ENCODE assay signal across 8 cellular contexts in genomic region chr11:113289341-113290187, GRCh38. TPM values are rescaled to one million over a fixed set of nuclear protein-coding genes. Genes with fewer than 3 reads are reported as not detected.
A peak's percentile ranks its signal among the peaks of the same experiment; 100 is the strongest.
DNase-seq lines count a peak whose midpoint lies in the region; ATAC-seq and TF ChIP-seq lines count a peak whose summit lies in the region.

No MANE protein-coding gene starts in this region.

- TF ChIP-seq CTCF in AG09309 (IDR thresholded peaks at IDR 0.05; ENCODE audit: control insufficient read depth, insufficient read depth, low read depth, low read length, missing control alignments) (peak; percentile 97), coronary artery (IDR thresholded peaks at IDR 0.05) (peak; percentile 92)

- DNase-seq in AG09309 (ENCODE audit: low read depth) = no peak
- peak; percentile 60 for DNase-seq in NCI-H2171 (lab: John Stamatoyannopoulos, UW)
- DNase-seq in activated CD4-positive, alpha-beta T cell treated with anti-CD3 and anti-CD28 coated beads for 36 hours = peak; percentile 83
- DNase-seq in coronary artery (ENCODE audit: low spot score) = no peak
- peak; percentile 58 to 67 for DNase-seq in lung microvascular endothelial cell (ENCODE audit: low read depth in 2 of 2)
- DNase-seq in stimulated activated CD8-positive, alpha-beta memory T cell treated with anti-CD3 and anti-CD28 coated beads, Interleukin-15, amount 100 ng/mL, for 4 hours (ENCODE audit: low read depth in 2 of 2) = peak; percentile 7 to 15

- no peak overlapping the region for H3K4me3 Mint-ChIP-seq in activated CD4-positive, alpha-beta T cell treated with anti-CD3 and anti-CD28 coated beads for 36 hours

- peaks cover 7% of the 10 kb centered on the region for H3K27me3 Mint-ChIP-seq in activated CD4-positive, alpha-beta T cell treated with anti-CD3 and anti-CD28 coated beads for 36 hours

- H3K27ac Mint-ChIP-seq in activated CD4-positive, alpha-beta T cell treated with anti-CD3 and anti-CD28 coated beads for 36 hours = no peak overlapping the region

- no peaks in the 10 kb centered on the region for H3K4me1 Mint-ChIP-seq in activated CD4-positive, alpha-beta T cell treated with anti-CD3 and anti-CD28 coated beads for 36 hours

- intact Hi-C loops in activated CD4-positive, alpha-beta T cell treated with anti-CD3 and anti-CD28 coated beads for 36 hours (cut with DNase I, micrococcal nuclease) = loop anchor here (1.0 to 10.0 kb wide), 7 partner anchors 175 to 1071 kb away; no protein-coding TSS in a partner anchor

- H3K36me3 Mint-ChIP-seq in activated CD4-positive, alpha-beta T cell treated with anti-CD3 and anti-CD28 coated beads for 36 hours (ENCODE audit: low read depth) = no peaks in the 10 kb centered on the region

- peak; percentile 77 for ATAC-seq in GM18508 (IDR thresholded peaks at IDR 0.05; ENCODE audit: insufficient read depth, unreplicated experiment)
- ATAC-seq in HG02973 (IDR thresholded peaks at IDR 0.05; ENCODE audit: unreplicated experiment) = peak; percentile 88
- ATAC-seq in activated CD4-positive, alpha-beta T cell treated with anti-CD3 and anti-CD28 coated beads for 36 hours = peak; percentile 98

- CTCF ChIA-PET in activated CD4-positive, alpha-beta T cell treated with anti-CD3 and anti-CD28 coated beads for 36 hours (lab: Charles Lee) = interaction anchor here (0.6 to 3.8 kb wide), 19 partner anchors 10 to 1070 kb away, joined by 3 to 42 read pairs (median 4); no protein-coding TSS in a partner anchor

- H3K4me3 ChIP-seq in AG09309 (ENCODE audit: control insufficient read depth, low read depth, low read length) = no peak overlapping the region
- no peak overlapping the region for H3K4me3 ChIP-seq in coronary artery

- no peaks in the 10 kb centered on the region for H3K9me3 Mint-ChIP-seq in activated CD4-positive, alpha-beta T cell treated with anti-CD3 and anti-CD28 coated beads for 36 hours (ENCODE audit: low read depth)

- H3K27ac ChIP-seq in coronary artery = no peak overlapping the region

- POLR2A ChIA-PET in activated CD4-positive, alpha-beta T cell treated with anti-CD3 and anti-CD28 coated beads for 36 hours (lab: Charles Lee) = interaction anchor here (0.6 to 1.0 kb wide), 2 partner anchors 513 to 701 kb away, joined by 3 to 6 read pairs; no protein-coding TSS in a partner anchor

RNA-seq across cellular contexts. Expression of gene TTC12, which starts 24.8 kb away (rescaled TPM):
- 10 to 100 TPM; 16.3 to 17.6 TPM for total RNA-seq in activated CD4-positive, alpha-beta T cell treated with anti-CD3 and anti-CD28 coated beads for 36 hours
- 1.6 and 2.6 TPM in 2 replicates for total RNA-seq in lung microvascular endothelial cell

Comparison
In these comparisons a context has a peak if more than half of its experiments do, and no peak if none do; other contexts are left out.
1. DNase-seq: peak in NCI-H2171 (single experiment), activated CD4-positive, alpha-beta T cell treated with anti-CD3 and anti-CD28 coated beads for 36 hours (single experiment), lung microvascular endothelial cell (2 of 2) and stimulated activated CD8-positive, alpha-beta memory T cell treated with anti-CD3 and anti-CD28 coated beads, Interleukin-15, amount 100 ng/mL, for 4 hours (2 of 2); none in AG09309 (single experiment) and coronary artery (single experiment).
2. Peak in every context shown above with its lines, with median percentiles within 50 percentile points of each other: ATAC-seq.